ENCODE assay signal across 9 cellular contexts in genomic region chr1:93081716-93082115, GRCh38. TPM values are rescaled to one million over a fixed set of nuclear protein-coding genes. Genes with fewer than 3 reads are reported as not detected.
A peak's percentile ranks its signal among the peaks of the same experiment; 100 is the strongest.
DNase-seq lines count a peak whose midpoint lies in the region; ATAC-seq and TF ChIP-seq lines count a peak whose summit lies in the region.
"Had no signal": no experiment of that assay in that cellular context is flagged by ENCODE, and none has a peak within 500 bp of the region (broad histone marks: within the 10 kb centered on the region; RNA-seq: fewer than 3 reads in every experiment).

No MANE protein-coding gene starts in this region.

- TF ChIP-seq CTCF in cardiac fibroblast (IDR thresholded peaks at IDR 0.05; ENCODE audit: low read depth, low read length) (no peak), nephron (IDR thresholded peaks at IDR 0.05; ENCODE audit: unreplicated experiment in 3 of 3) (no peak), adrenal gland (IDR thresholded peaks at IDR 0.05) (no peak)

- peaks cover 14 to 31% of the 10 kb centered on the region in 2 donors for H3K4me1 ChIP-seq in adrenal gland (replicated peaks in 1 of 2)

- H3K27ac ChIP-seq in adrenal gland: no peak overlapping the region

- intact Hi-C loops in adrenal gland (cut with DNase I): no loop called here

- no peak for ATAC-seq in GM18519 (IDR thresholded peaks at IDR 0.05; ENCODE audit: low FRiP score, unreplicated experiment)

- H3K4me3 ChIP-seq in cardiac fibroblast (replicated peaks in 1 of 2; ENCODE audit: low read depth in 2 of 2, low read length in 2 of 2) (peak overlapping the region in 1 of 2 donors; percentile 4), adrenal gland (peak overlapping the region in 1 of 4 donors; percentile 89)

- H3K27me3 ChIP-seq in adrenal gland: no peaks in the 10 kb centered on the region

- H3K4me1 Mint-ChIP-seq in nephron: peaks cover 10% of the 10 kb centered on the region

- DNase-seq in EL (peak; percentile 88), MV-4-11 (lab: John Stamatoyannopoulos, UW) (peak; percentile 69), cardiac fibroblast (ENCODE audit: low read depth in 2 of 2) (peak; percentile 85 to 92), DMS53 (lab: John Stamatoyannopoulos, UW) (no peak), adrenal gland (no peak), NCI-H345 (lab: John Stamatoyannopoulos, UW) (no peak)
- DNase-seq: activated CD4-positive, CD25-positive, alpha-beta regulatory T cell had no signal

- H3K9me3 ChIP-seq in adrenal gland (replicated peaks in 1 of 3): no peaks in the 10 kb centered on the region

- peaks cover 12% of the 10 kb centered on the region for H3K9me3 Mint-ChIP-seq in nephron

- H3K4me3 Mint-ChIP-seq in nephron: peak overlapping the region; percentile 95 to 97 (median 97)

- peaks cover 49% of the 10 kb centered on the region for H3K36me3 Mint-ChIP-seq in nephron (ENCODE audit: low read depth)

- no peak for TF ChIP-seq POLR2A in adrenal gland (IDR thresholded peaks at IDR 0.05)

- peak overlapping the region in 2 of 3 experiments; percentile 42 to 65 for H3K27ac Mint-ChIP-seq in nephron

- H3K27me3 Mint-ChIP-seq in nephron (ENCODE audit: low read depth): no peaks in the 10 kb centered on the region

- H3K36me3 ChIP-seq in adrenal gland (replicated peaks in 1 of 2): no peaks in the 10 kb centered on the region

RNA-seq across cellular contexts. Expression of gene MTF2, which starts 2.6 kb away (rescaled TPM):
- total RNA-seq in adrenal gland: 10 to 100 TPM in 6 of 8 donors, 1 to 10 TPM in 2; 4.6 to 26.6 (median 22.1) TPM
- 10 to 100 TPM; 14.1 to 21.2 (median 17.7) TPM for polyA plus RNA-seq in adrenal gland

Comparison
In these comparisons a context has a peak if more than half of its experiments do, and no peak if none do; other contexts are left out.
1. DNase-seq: peak in EL (single experiment), MV-4-11 (single experiment) and cardiac fibroblast (2 of 2); none in DMS53 (single experiment), adrenal gland (0 of 7) and NCI-H345 (single experiment).